ENCODE assay signal across 9 cellular contexts in genomic region chr10:80104066-80104926, GRCh38. TPM values are rescaled to one million over a fixed set of nuclear protein-coding genes. Genes with fewer than 3 reads are reported as not detected.
A peak's percentile ranks its signal among the peaks of the same experiment; 100 is the strongest.
DNase-seq lines count a peak whose midpoint lies in the region; ATAC-seq, FAIRE-seq and TF ChIP-seq lines count a peak whose summit lies in the region.
"Had no signal": no experiment of that assay in that cellular context is flagged by ENCODE, and none has a peak within 500 bp of the region (broad histone marks: within the 10 kb centered on the region; RNA-seq: fewer than 3 reads in every experiment).

No MANE protein-coding gene starts in this region.

- H3K36me3 ChIP-seq in ACC112 (ENCODE audit: insufficient read depth, low read length) (no peaks in the 10 kb centered on the region), PC-3 (ENCODE audit: low read depth, low read length) (peaks cover 12% of the 10 kb centered on the region; the same call in 1 of the 2 replicates), heart right ventricle (no peaks in the 10 kb centered on the region), vagina (no peaks in the 10 kb centered on the region)

- no TSS peak for BruUV-seq in PC-3 (replicated peaks; lab: Mats Ljungman, UMichigan)

- CTCF ChIA-PET in PC-3 (lab: Charles Lee) = no interaction called here

- H3K9me3 ChIP-seq in PC-3 (ENCODE audit: low read length) (peaks cover 14% of the 10 kb centered on the region), heart right ventricle (peaks cover 0 to 20% (median 14%) of the 10 kb centered on the region in 11 donors), vagina (peaks cover 4% of the 10 kb centered on the region)

- H3K79me2 ChIP-seq in ACC112 (ENCODE audit: control insufficient read depth, insufficient read depth, low read length, unreplicated experiment) = no peaks in the 10 kb centered on the region
- no peaks in the 10 kb centered on the region for H3K79me2 ChIP-seq in PC-3 (ENCODE audit: low read length)

- POLR2A ChIA-PET in PC-3 (lab: Charles Lee; ENCODE audit: unreplicated experiment) = interaction anchor here (0.6 kb wide), 1 partner anchor 80 kb away, joined by 18 read pairs; no protein-coding TSS in a partner anchor

- no peaks in the 10 kb centered on the region for H3F3A ChIP-seq in PC-3 (ENCODE audit: low read length, unreplicated experiment)

- TF ChIP-seq POLR2A in vagina (IDR thresholded peaks at IDR 0.05) = no peak

- 30 to 38% methylated on average over 10 of the region's 10 CpGs for WGBS in heart right ventricle, 2 donors

- ATAC-seq in GM19452 (IDR thresholded peaks at IDR 0.05; ENCODE audit: unreplicated experiment) (peak; percentile 91), PC-3 (peak; percentile 55), heart right ventricle (peak; percentile 67 to 92 (median 89))

- H3K27me3 ChIP-seq in ACC112 (ENCODE audit: insufficient read depth, low read length) (no peaks in the 10 kb centered on the region), PC-3 (ENCODE audit: low read length) (no peaks in the 10 kb centered on the region), heart right ventricle (no peaks in the 10 kb centered on the region), vagina (no peaks in the 10 kb centered on the region)

- peak overlapping the region; percentile 79 for H3K27ac ChIP-seq in ACC112 (ENCODE audit: low read depth, low read length)
- no peak overlapping the region for H3K27ac ChIP-seq in PC-3 (ENCODE audit: low read length)
- H3K27ac ChIP-seq in heart right ventricle = peak overlapping the region in 8 of 10 donors; percentile 61 to 78 (median 68)
- peak overlapping the region; percentile 46 for H3K27ac ChIP-seq in vagina

- TF ChIP-seq CTCF in PC-3 (conservative IDR thresholded peaks at IDR 0.05; ENCODE audit: low read depth, low read length) (no peak), heart right ventricle (IDR thresholded peaks at IDR 0.05) (no peak), vagina (IDR thresholded peaks at IDR 0.05) (no peak)

- intact Hi-C loops in PC-3 (cut with micrococcal nuclease) = loop anchor here (2.0 kb wide), 1 partner anchor 15 kb away; no protein-coding TSS in a partner anchor
- intact Hi-C loops in heart right ventricle (cut with DNase I) = no loop called here
- intact Hi-C loops in vagina (cut with DNase I) = no loop called here

- H3K4me2 ChIP-seq in PC-3 (ENCODE audit: low read length) = no peak overlapping the region

- peak overlapping the region; percentile 18 for H3K4me3 ChIP-seq in ACC112 (ENCODE audit: low read depth, low read length)
- H3K4me3 ChIP-seq in PC-3 (ENCODE audit: low read length) = no peak overlapping the region
- no peak overlapping the region for H3K4me3 ChIP-seq in heart right ventricle
- H3K4me3 ChIP-seq in vagina = no peak overlapping the region
- H3K4me3 ChIP-seq: skin epidermis had no signal

- FAIRE-seq in RCC 7860 (lab: Jason Lieb, UNC) = no peak

- H3K9ac ChIP-seq in PC-3 (ENCODE audit: low read length) = no peak overlapping the region

- no peaks in the 10 kb centered on the region for H4K20me1 ChIP-seq in PC-3 (ENCODE audit: low read length)

- peak overlapping the region; percentile 26 for H2AFZ ChIP-seq in ACC112 (ENCODE audit: low read length, unreplicated experiment)
- peak overlapping the region; percentile 3; the same call in 1 of the 2 replicates for H2AFZ ChIP-seq in PC-3 (ENCODE audit: low read length)

- DNase-seq in PC-3 = peak; percentile 62
- DNase-seq in heart right ventricle = peak in 1 of 2 donors; percentile 31
- no peak for DNase-seq in vagina (ENCODE audit: extremely low spot score in 2 of 2)
- DNase-seq in H4 (ENCODE audit: low spot score) = no peak
- DNase-seq in HuH-7 (ENCODE audit: low spot score) = no peak
- no peak for DNase-seq in RCC 7860 (ENCODE audit: low spot score)

- no peaks in the 10 kb centered on the region for H3K9me2 ChIP-seq in PC-3 (replicated peaks; ENCODE audit: low read length)

- H3K4me1 ChIP-seq in ACC112 (ENCODE audit: control insufficient read depth, insufficient read depth, low read length, unreplicated experiment) = peaks cover 21% of the 10 kb centered on the region
- H3K4me1 ChIP-seq in PC-3 (ENCODE audit: insufficient read depth, low read length) = peaks cover 23% of the 10 kb centered on the region
- H3K4me1 ChIP-seq in heart right ventricle = peaks cover 2 to 23% (median 13%) of the 10 kb centered on the region in 9 donors
- H3K4me1 ChIP-seq in vagina = peaks cover 4% of the 10 kb centered on the region

RNA-seq across cellular contexts. Expression of gene TMEM254, which starts 25.8 kb away (rescaled TPM):
- total RNA-seq in PC-3 (2014; rRNA removed) = 53.7 and 68.3 TPM in 2 replicates
- 10 to 100 TPM in 1 of 10 donors, 1 to 10 TPM in 9; 5.5 to 10.7 (median 8.3) TPM for total RNA-seq in heart right ventricle
- 1 to 10 TPM; 6.4 to 6.9 TPM for polyA plus RNA-seq in heart right ventricle
- 10.3 TPM for total RNA-seq in vagina
- 6.9 and 14.8 TPM in 2 replicates for total RNA-seq in H4 (2014; rRNA removed; shearing (Covaris generic))

RNA-seq across cellular contexts. Expression of gene PLAC9, which starts 28.2 kb away (rescaled TPM):
- 0.81 and 2.0 TPM in 2 replicates for total RNA-seq in PC-3 (2014; rRNA removed)
- total RNA-seq in heart right ventricle = 10 to 100 TPM; 16.8 to 41.7 (median 26.8) TPM
- 100 to 1,000 TPM in 1 of 2 donors, 10 to 100 TPM in 1; 63.7 to 129 TPM for polyA plus RNA-seq in heart right ventricle
- total RNA-seq in vagina = 61.4 TPM
- not detected in 2 replicates for total RNA-seq in H4 (2014; rRNA removed; shearing (Covaris generic))
